ENCODE assay signal across 1 cellular context in genomic region chr12:33514893-33515292, GRCh38.
TF ChIP-seq lines count a peak whose summit lies in the region.

No MANE protein-coding gene starts in this region.

TF ChIP-seq in GM23338, 12 proteins besides CTCF, POLR2A, EP300 and RAD21 (continued from another document):
- TF ChIP-seq, protein P1, sequence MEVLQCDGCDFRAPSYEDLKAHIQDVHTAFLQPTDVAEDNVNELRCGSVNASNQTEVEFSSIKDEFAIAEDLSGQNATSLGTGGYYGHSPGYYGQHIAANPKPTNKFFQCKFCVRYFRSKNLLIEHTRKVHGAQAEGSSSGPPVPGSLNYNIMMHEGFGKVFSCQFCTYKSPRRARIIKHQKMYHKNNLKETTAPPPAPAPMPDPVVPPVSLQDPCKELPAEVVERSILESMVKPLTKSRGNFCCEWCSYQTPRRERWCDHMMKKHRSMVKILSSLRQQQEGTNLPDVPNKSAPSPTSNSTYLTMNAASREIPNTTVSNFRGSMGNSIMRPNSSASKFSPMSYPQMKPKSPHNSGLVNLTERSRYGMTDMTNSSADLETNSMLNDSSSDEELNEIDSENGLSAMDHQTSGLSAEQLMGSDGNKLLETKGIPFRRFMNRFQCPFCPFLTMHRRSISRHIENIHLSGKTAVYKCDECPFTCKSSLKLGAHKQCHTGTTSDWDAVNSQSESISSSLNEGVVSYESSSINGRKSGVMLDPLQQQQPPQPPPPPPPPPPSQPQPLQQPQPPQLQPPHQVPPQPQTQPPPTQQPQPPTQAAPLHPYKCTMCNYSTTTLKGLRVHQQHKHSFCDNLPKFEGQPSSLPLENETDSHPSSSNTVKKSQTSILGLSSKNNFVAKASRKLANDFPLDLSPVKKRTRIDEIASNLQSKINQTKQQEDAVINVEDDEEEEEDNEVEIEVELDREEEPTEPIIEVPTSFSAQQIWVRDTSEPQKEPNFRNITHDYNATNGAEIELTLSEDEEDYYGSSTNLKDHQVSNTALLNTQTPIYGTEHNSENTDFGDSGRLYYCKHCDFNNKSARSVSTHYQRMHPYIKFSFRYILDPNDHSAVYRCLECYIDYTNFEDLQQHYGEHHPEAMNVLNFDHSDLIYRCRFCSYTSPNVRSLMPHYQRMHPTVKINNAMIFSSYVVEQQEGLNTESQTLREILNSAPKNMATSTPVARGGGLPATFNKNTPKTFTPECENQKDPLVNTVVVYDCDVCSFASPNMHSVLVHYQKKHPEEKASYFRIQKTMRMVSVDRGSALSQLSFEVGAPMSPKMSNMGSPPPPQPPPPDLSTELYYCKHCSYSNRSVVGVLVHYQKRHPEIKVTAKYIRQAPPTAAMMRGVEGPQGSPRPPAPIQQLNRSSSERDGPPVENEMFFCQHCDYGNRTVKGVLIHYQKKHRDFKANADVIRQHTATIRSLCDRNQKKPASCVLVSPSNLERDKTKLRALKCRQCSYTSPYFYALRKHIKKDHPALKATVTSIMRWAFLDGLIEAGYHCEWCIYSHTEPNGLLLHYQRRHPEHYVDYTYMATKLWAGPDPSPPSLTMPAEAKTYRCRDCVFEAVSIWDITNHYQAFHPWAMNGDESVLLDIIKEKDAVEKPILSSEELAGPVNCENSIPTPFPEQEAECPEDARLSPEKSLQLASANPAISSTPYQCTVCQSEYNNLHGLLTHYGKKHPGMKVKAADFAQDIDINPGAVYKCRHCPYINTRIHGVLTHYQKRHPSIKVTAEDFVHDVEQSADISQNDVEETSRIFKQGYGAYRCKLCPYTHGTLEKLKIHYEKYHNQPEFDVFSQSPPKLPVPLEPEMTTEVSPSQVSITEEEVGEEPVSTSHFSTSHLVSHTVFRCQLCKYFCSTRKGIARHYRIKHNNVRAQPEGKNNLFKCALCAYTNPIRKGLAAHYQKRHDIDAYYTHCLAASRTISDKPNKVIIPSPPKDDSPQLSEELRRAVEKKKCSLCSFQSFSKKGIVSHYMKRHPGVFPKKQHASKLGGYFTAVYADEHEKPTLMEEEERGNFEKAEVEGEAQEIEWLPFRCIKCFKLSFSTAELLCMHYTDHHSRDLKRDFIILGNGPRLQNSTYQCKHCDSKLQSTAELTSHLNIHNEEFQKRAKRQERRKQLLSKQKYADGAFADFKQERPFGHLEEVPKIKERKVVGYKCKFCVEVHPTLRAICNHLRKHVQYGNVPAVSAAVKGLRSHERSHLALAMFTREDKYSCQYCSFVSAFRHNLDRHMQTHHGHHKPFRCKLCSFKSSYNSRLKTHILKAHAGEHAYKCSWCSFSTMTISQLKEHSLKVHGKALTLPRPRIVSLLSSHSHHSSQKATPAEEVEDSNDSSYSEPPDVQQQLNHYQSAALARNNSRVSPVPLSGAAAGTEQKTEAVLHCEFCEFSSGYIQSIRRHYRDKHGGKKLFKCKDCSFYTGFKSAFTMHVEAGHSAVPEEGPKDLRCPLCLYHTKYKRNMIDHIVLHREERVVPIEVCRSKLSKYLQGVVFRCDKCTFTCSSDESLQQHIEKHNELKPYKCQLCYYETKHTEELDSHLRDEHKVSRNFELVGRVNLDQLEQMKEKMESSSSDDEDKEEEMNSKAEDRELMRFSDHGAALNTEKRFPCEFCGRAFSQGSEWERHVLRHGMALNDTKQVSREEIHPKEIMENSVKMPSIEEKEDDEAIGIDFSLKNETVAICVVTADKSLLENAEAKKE (CRISPR knock-in tag; IDR thresholded peaks at IDR 0.05): no peak
- no peak for TF ChIP-seq EZH2 (IDR thresholded peaks at IDR 0.05; ENCODE audit: low read depth, unreplicated experiment)
- no peak for TF ChIP-seq NANOG (IDR thresholded peaks at IDR 0.05; ENCODE audit: borderline replicate concordance)
- TF ChIP-seq JUNB (IDR thresholded peaks at IDR 0.05; ENCODE audit: unreplicated experiment): no peak
- no peak for TF ChIP-seq EZH2phosphoT487 (IDR thresholded peaks at IDR 0.05; ENCODE audit: unreplicated experiment)
- no peak for TF ChIP-seq STAT1 (IDR thresholded peaks at IDR 0.05; ENCODE audit: unreplicated experiment)
- no peak for TF ChIP-seq ZNF114 (CRISPR knock-in tag; IDR thresholded peaks at IDR 0.05)
- no peak for TF ChIP-seq ZNF331 (CRISPR knock-in tag; IDR thresholded peaks at IDR 0.05; ENCODE audit: low read depth)
- no peak for TF ChIP-seq CREB1 (CRISPR knock-in tag; IDR thresholded peaks at IDR 0.05; ENCODE audit: low read depth)
- TF ChIP-seq POLR2AphosphoS5 (IDR thresholded peaks at IDR 0.05; ENCODE audit: low read depth): no peak
